In the genomic region with DNA sequence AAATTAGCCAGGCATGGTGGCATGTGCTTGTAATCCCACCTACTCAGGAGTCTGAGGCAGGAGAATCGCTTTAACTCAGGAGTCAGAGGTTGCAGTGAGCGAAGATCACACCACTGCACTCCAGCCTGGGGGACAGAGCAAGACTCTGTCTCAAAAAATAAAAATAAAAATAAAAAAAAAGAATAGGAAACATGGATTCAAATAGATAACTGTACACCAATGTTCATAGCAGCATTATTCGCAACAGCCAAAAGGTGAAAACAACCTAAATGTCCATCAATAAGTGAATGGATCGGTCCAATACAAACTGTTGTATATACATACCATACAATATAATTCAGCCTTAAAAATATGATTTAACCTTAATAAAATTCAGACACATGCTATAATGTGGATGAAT, we compare ENCODE assay signal across 8 cellular contexts. TPM values are rescaled to one million over a fixed set of nuclear protein-coding genes. Genes with fewer than 3 reads are reported as not detected.
"Had no signal": no experiment of that assay in that cellular context is flagged by ENCODE, and none has a peak within 500 bp of the region (broad histone marks: within the 10 kb centered on the region; RNA-seq: fewer than 3 reads in every experiment).

No MANE protein-coding gene starts in this region.

- H3K4me3 ChIP-seq: GM12878 had no signal

- DNase-seq: GDM1, GF-D8 had no signal

- ATAC-seq: GM12878 had no signal

- FAIRE-seq: GM12878, GM12891, GM12892, GM18507, GM19239 had no signal

RNA-seq across cellular contexts. Expression of gene RIPK3, which starts 3.1 kb away (rescaled TPM):
- total RNA-seq: G401 had no signal

RNA-seq across cellular contexts. Expression of gene ADCY4, which starts 8.0 kb away (rescaled TPM):
- total RNA-seq: G401 had no signal
